13 cellular contexts compared by ENCODE assay signal in genomic region chr12:116171549-116171948, GRCh38.
DNase-seq lines count a peak whose midpoint lies in the region; ATAC-seq and TF ChIP-seq lines count a peak whose summit lies in the region.
"Had no signal": no experiment of that assay in that cellular context is flagged by ENCODE, and none has a peak within 500 bp of the region (broad histone marks: within the 10 kb centered on the region; RNA-seq: fewer than 3 reads in every experiment).

No MANE protein-coding gene starts in this region.

- ATAC-seq in RWPE2 (ENCODE audit: low read depth) (peak; percentile 45; the same call in 2 of the 3 replicates), HG02938 (IDR thresholded peaks at IDR 0.05; ENCODE audit: unreplicated experiment) (no peak)
- ATAC-seq: left colon had no signal

- no peak overlapping the region for H3K27ac ChIP-seq in RWPE2 (ENCODE audit: poor library complexity, severe bottlenecking)
- no peak overlapping the region for H3K27ac ChIP-seq in RWPE1
- H3K27ac ChIP-seq: ovary, SK-N-MC had no signal

- peaks cover 2% of the 10 kb centered on the region for H3K36me3 Mint-ChIP-seq in activated CD4-positive, alpha-beta T cell treated with anti-CD3 and anti-CD28 coated beads, Interleukin-2, amount 10 ng/mL, durations not matched to agents 24 days and 14 days (ENCODE audit: low read depth)
- H3K36me3 Mint-ChIP-seq in chondrocyte (ENCODE audit: low read depth) (no peaks in the 10 kb centered on the region), osteocyte (ENCODE audit: unreplicated experiment) (peaks cover 2% of the 10 kb centered on the region)

- peaks cover 12% of the 10 kb centered on the region for H3K4me1 ChIP-seq in RWPE2 (ENCODE audit: insufficient read depth, poor library complexity, severe bottlenecking)

- POLR2A ChIA-PET in RWPE1 (lab: Yijun Ruan, JAX; ENCODE audit: low non-redundant PET), result no interaction called here

- TF ChIP-seq CTCF in RWPE2 (IDR thresholded peaks at IDR 0.05; ENCODE audit: poor library complexity, severe bottlenecking) (no peak), chondrocyte (IDR thresholded peaks at IDR 0.05) (no peak), osteocyte (IDR thresholded peaks at IDR 0.05) (no peak), RWPE1 (conservative IDR thresholded peaks at IDR 0.05; ENCODE audit: low read depth) (no peak)

- no peaks in the 10 kb centered on the region for H3K27me3 ChIP-seq in RWPE2 (ENCODE audit: insufficient read depth, poor library complexity, severe bottlenecking)
- H3K27me3 ChIP-seq: ovary had no signal

- CTCF ChIA-PET in RWPE1 (lab: Yijun Ruan, JAX), result no interaction called here

- H3K4me1 Mint-ChIP-seq in activated CD4-positive, alpha-beta T cell treated with anti-CD3 and anti-CD28 coated beads, Interleukin-2, amount 10 ng/mL, durations not matched to agents 24 days and 14 days, result peaks cover 43% of the 10 kb centered on the region
- H3K4me1 Mint-ChIP-seq in chondrocyte (ENCODE audit: low read depth), result peaks cover 73% of the 10 kb centered on the region
- H3K4me1 Mint-ChIP-seq in osteocyte (ENCODE audit: unreplicated experiment), result peaks cover 63% of the 10 kb centered on the region

- H3K27ac Mint-ChIP-seq in activated CD4-positive, alpha-beta T cell treated with anti-CD3 and anti-CD28 coated beads, Interleukin-2, amount 10 ng/mL, durations not matched to agents 24 days and 14 days, result peak overlapping the region; percentile 95
- H3K27ac Mint-ChIP-seq in chondrocyte (ENCODE audit: unreplicated experiment) (peak overlapping the region; percentile 90), osteocyte (ENCODE audit: unreplicated experiment) (peak overlapping the region; percentile 63)

- H3K4me3 ChIP-seq in RWPE2 (ENCODE audit: severe bottlenecking), result no peak overlapping the region
- H3K4me3 ChIP-seq: ovary, SK-N-MC had no signal

- intact Hi-C loops in activated CD4-positive, alpha-beta T cell treated with anti-CD3 and anti-CD28 coated beads, Interleukin-2, amount 10 ng/mL, durations not matched to agents 24 days and 14 days (cut with micrococcal nuclease), result no loop called here

- H3K4me3 Mint-ChIP-seq in activated CD4-positive, alpha-beta T cell treated with anti-CD3 and anti-CD28 coated beads, Interleukin-2, amount 10 ng/mL, durations not matched to agents 24 days and 14 days, result peak overlapping the region; percentile 81
- H3K4me3 Mint-ChIP-seq in chondrocyte (ENCODE audit: unreplicated experiment), result peak overlapping the region; percentile 50
- no peak overlapping the region for H3K4me3 Mint-ChIP-seq in osteocyte (ENCODE audit: unreplicated experiment)

- H3K9me3 Mint-ChIP-seq in activated CD4-positive, alpha-beta T cell treated with anti-CD3 and anti-CD28 coated beads, Interleukin-2, amount 10 ng/mL, durations not matched to agents 24 days and 14 days, result peaks cover 4% of the 10 kb centered on the region
- H3K9me3 Mint-ChIP-seq in chondrocyte (ENCODE audit: low read depth), result no peaks in the 10 kb centered on the region
- no peaks in the 10 kb centered on the region for H3K9me3 Mint-ChIP-seq in osteocyte (ENCODE audit: unreplicated experiment)

- H3K36me3 ChIP-seq in RWPE2 (ENCODE audit: low read depth), result no peaks in the 10 kb centered on the region
- H3K36me3 ChIP-seq: ovary had no signal

- H3K27me3 Mint-ChIP-seq in activated CD4-positive, alpha-beta T cell treated with anti-CD3 and anti-CD28 coated beads, Interleukin-2, amount 10 ng/mL, durations not matched to agents 24 days and 14 days, result no peaks in the 10 kb centered on the region
- H3K27me3 Mint-ChIP-seq in chondrocyte (ENCODE audit: low read depth) (no peaks in the 10 kb centered on the region), osteocyte (ENCODE audit: unreplicated experiment) (no peaks in the 10 kb centered on the region)

- no peak for DNase-seq in activated CD4-positive, alpha-beta T cell treated with anti-CD3 and anti-CD28 coated beads, Interleukin-2, amount 10 ng/mL, durations not matched to agents 24 days and 14 days
- no peak for DNase-seq in activated CD4-positive, alpha-beta T cell treated with anti-CD3 and anti-CD28 coated beads, Interleukin-2, amount 50 U/mL, for 48 hours
- no peak for DNase-seq in RWPE2 (ENCODE audit: low spot score)
- DNase-seq in chondrocyte (ENCODE audit: low spot score), result no peak
- DNase-seq in osteocyte (ENCODE audit: extremely low spot score, unreplicated experiment), result no peak
- DNase-seq in RWPE1 (ENCODE audit: low spot score), result no peak
- DNase-seq in NCI-H2196 (lab: John Stamatoyannopoulos, UW; ENCODE audit: unreplicated experiment), result no peak
- DNase-seq: DMS79, left colon, NCI-H1105, ovary had no signal

- no peaks in the 10 kb centered on the region for H3K9me3 ChIP-seq in RWPE2 (ENCODE audit: severe bottlenecking)
- H3K9me3 ChIP-seq: ovary had no signal
